Comparison of ENCODE assay signal across 10 cellular contexts in the genomic region with DNA sequence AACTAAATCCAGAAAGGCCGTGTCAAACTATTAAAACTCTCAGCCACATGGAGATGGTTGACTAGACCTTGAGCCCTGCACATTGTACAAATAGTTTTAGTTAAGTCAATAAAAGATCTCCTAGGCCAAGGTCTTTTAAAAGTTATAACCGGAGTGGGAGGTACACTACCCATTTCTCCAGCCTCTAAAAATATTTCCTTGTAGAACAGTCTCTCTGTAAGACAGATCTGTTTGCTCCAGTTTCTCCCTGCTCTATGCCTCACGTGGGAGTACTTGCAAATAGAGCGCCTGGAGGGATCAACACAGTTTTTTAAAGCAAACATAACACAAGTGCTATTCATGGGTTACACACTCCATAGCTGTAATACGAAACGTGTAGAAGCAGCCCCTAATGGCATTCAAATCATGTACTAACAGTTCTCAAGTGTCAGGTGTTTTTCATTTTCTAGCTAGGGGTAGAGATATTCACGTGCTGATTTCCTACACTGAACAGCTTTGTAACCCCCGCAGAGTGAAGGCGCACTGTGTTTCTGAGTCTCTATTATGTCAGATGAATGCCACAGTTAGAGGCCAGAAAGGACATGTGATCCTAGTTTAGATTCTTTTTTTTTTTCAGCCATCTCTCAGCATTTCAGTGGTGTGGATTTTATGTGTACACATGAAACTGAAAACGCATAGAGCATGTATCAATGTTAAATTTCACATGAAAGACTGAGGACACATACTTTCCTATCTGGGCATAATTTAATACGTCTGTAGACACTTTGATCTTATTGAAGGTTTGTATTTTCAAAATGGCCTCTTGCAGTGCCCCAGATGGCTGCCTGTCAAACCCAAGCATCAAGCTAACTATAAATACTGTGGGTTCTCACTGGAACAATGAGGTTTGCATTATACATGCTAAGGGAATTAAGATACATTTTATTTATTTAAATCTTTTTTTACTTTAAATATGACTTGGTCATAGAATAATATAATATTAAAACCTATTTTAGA.
A peak's percentile ranks its signal among the peaks of the same experiment; 100 is the strongest.
DNase-seq lines count a peak whose midpoint lies in the region; TF ChIP-seq lines count a peak whose summit lies in the region.
"Had no signal": no experiment of that assay in that cellular context is flagged by ENCODE, and none has a peak within 500 bp of the region (broad histone marks: within the 10 kb centered on the region; RNA-seq: fewer than 3 reads in every experiment).

No MANE protein-coding gene starts in this region.

- H3K9me3 ChIP-seq in Karpas-422 (ENCODE audit: low read length): peaks cover 16% of the 10 kb centered on the region
- H3K9me3 ChIP-seq in adrenal gland (replicated peaks in 1 of 3): no peaks in the 10 kb centered on the region

- peak; percentile 81 for DNase-seq in COR-L47 (lab: John Stamatoyannopoulos, UW)
- peak; percentile 90 to 98 for DNase-seq in NCI-H2081 (lab: John Stamatoyannopoulos, UW)
- DNase-seq in chondrocyte (ENCODE audit: low spot score): no peak
- DNase-seq in midbrain (lab: John Stamatoyannopoulos, UW): peak; percentile 43
- no peak for DNase-seq in Karpas-422
- no peak for DNase-seq in activated naive CD8-positive, alpha-beta T cell treated with anti-CD3 and anti-CD28 coated beads for 36 hours
- DNase-seq in HCEC 1CT: no peak
- DNase-seq in adrenal gland: no peak
- DNase-seq: activated CD4-positive, alpha-beta T cell treated with anti-CD3 and anti-CD28 coated beads, Interleukin-2, amount 50 U/mL, for 4 hours; AML-193 had no signal

- H4K20me1 ChIP-seq in Karpas-422 (ENCODE audit: insufficient read depth, low read depth, low read length): no peaks in the 10 kb centered on the region

- H3K27ac Mint-ChIP-seq in chondrocyte (ENCODE audit: unreplicated experiment): peak overlapping the region; percentile 79
- no peak overlapping the region for H3K27ac Mint-ChIP-seq in activated naive CD8-positive, alpha-beta T cell treated with anti-CD3 and anti-CD28 coated beads for 36 hours

- no peaks in the 10 kb centered on the region for H3K9me3 Mint-ChIP-seq in chondrocyte (ENCODE audit: low read depth)
- no peaks in the 10 kb centered on the region for H3K9me3 Mint-ChIP-seq in activated naive CD8-positive, alpha-beta T cell treated with anti-CD3 and anti-CD28 coated beads for 36 hours

- intact Hi-C loops in adrenal gland (cut with DNase I): no loop called here

- no peak overlapping the region for H2AFZ ChIP-seq in Karpas-422 (ENCODE audit: low read length)

- no peaks in the 10 kb centered on the region for H3K9me2 ChIP-seq in Karpas-422 (replicated peaks; ENCODE audit: insufficient read depth, low read length)

- H3K27me3 ChIP-seq in Karpas-422 (ENCODE audit: low read length) (no peaks in the 10 kb centered on the region), adrenal gland (no peaks in the 10 kb centered on the region)

- no peak overlapping the region for H3K4me2 ChIP-seq in Karpas-422 (ENCODE audit: low read depth, low read length, poor library complexity, severe bottlenecking)

- H3K27me3 Mint-ChIP-seq in chondrocyte (ENCODE audit: low read depth): no peaks in the 10 kb centered on the region
- no peaks in the 10 kb centered on the region for H3K27me3 Mint-ChIP-seq in activated naive CD8-positive, alpha-beta T cell treated with anti-CD3 and anti-CD28 coated beads for 36 hours

- H3K36me3 Mint-ChIP-seq in chondrocyte (ENCODE audit: low read depth): no peaks in the 10 kb centered on the region
- no peaks in the 10 kb centered on the region for H3K36me3 Mint-ChIP-seq in activated naive CD8-positive, alpha-beta T cell treated with anti-CD3 and anti-CD28 coated beads for 36 hours

- WGBS in adrenal gland, 4 donors: 63 to 71% (median 67%) methylated on average over 11 of the region's 11 CpGs

- no peak for TF ChIP-seq POLR2A in adrenal gland (IDR thresholded peaks at IDR 0.05)

- H3K4me3 ChIP-seq in Karpas-422 (ENCODE audit: low read length): no peak overlapping the region
- no peak overlapping the region for H3K4me3 ChIP-seq in adrenal gland

- no peak overlapping the region for H3K9ac ChIP-seq in Karpas-422 (ENCODE audit: low read length)

- no peak overlapping the region for H3K27ac ChIP-seq in Karpas-422 (ENCODE audit: low read length)
- no peak overlapping the region for H3K27ac ChIP-seq in adrenal gland

- peak overlapping the region; percentile 16 for H3K4me3 Mint-ChIP-seq in chondrocyte (ENCODE audit: unreplicated experiment)
- H3K4me3 Mint-ChIP-seq in activated naive CD8-positive, alpha-beta T cell treated with anti-CD3 and anti-CD28 coated beads for 36 hours: no peak overlapping the region

- no peak for TF ChIP-seq CTCF in chondrocyte (IDR thresholded peaks at IDR 0.05)
- TF ChIP-seq CTCF in adrenal gland (IDR thresholded peaks at IDR 0.05): no peak

- peaks cover 23% of the 10 kb centered on the region for H3K4me1 Mint-ChIP-seq in chondrocyte (ENCODE audit: low read depth)
- no peaks in the 10 kb centered on the region for H3K4me1 Mint-ChIP-seq in activated naive CD8-positive, alpha-beta T cell treated with anti-CD3 and anti-CD28 coated beads for 36 hours

- H3K4me1 ChIP-seq in Karpas-422 (ENCODE audit: low read length) (no peaks in the 10 kb centered on the region), adrenal gland (replicated peaks in 1 of 2) (no peaks in the 10 kb centered on the region)

- H3K36me3 ChIP-seq in Karpas-422 (ENCODE audit: insufficient read depth, low read length) (no peaks in the 10 kb centered on the region), adrenal gland (replicated peaks in 1 of 2) (no peaks in the 10 kb centered on the region)

- H3K79me2 ChIP-seq in Karpas-422 (ENCODE audit: low read length): no peaks in the 10 kb centered on the region

Comparison
In these comparisons a context has a peak if more than half of its experiments do, and no peak if none do; other contexts are left out.
1. DNase-seq: peak in COR-L47 (single experiment), NCI-H2081 (2 of 2) and midbrain (single experiment); none in chondrocyte (single experiment), Karpas-422 (single experiment), activated naive CD8-positive, alpha-beta T cell treated with anti-CD3 and anti-CD28 coated beads for 36 hours (single experiment), HCEC 1CT (single experiment) and adrenal gland (0 of 7).